In the genomic region with DNA sequence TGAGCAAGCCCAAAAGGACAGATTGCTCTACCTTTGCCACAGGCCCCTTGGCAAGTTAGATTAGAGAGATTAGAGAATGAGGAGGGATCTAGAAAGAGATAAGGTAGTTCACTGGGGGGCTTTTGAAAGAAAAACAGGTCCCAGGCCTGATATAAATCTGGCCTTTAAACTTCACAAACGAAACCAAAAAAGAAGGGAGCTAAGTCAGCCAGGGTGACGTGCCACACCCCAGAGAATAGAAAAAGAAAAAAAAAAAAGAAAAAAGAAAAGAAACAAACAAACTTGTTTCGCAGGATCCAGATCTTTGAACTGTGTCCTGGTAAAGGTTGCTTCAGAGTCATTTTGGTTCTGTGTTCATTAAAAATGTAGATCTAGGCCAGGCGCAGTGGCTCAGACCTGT, we compare ENCODE assay signal across 10 cellular contexts. TPM values are rescaled to one million over a fixed set of nuclear protein-coding genes. Genes with fewer than 3 reads are reported as not detected.
A peak's percentile ranks its signal among the peaks of the same experiment; 100 is the strongest.
DNase-seq lines count a peak whose midpoint lies in the region; ATAC-seq and TF ChIP-seq lines count a peak whose summit lies in the region.
"Had no signal": no experiment of that assay in that cellular context is flagged by ENCODE, and none has a peak within 500 bp of the region (broad histone marks: within the 10 kb centered on the region; RNA-seq: fewer than 3 reads in every experiment).

No MANE protein-coding gene starts in this region.

- no peaks in the 10 kb centered on the region for H3K36me3 ChIP-seq in fibroblast of lung (ENCODE audit: control insufficient read depth, insufficient read depth, low read length)
- no peaks in the 10 kb centered on the region for H3K36me3 ChIP-seq in skeletal muscle tissue (ENCODE audit: control insufficient read depth in 3 of 3, insufficient read depth in 3 of 3, low read length in 3 of 3)
- no peaks in the 10 kb centered on the region for H3K36me3 ChIP-seq in GM23338 (ENCODE audit: insufficient read depth)

- H3K27ac Mint-ChIP-seq in T-helper 2 cell treated with Interferon-gamma antibody and Interleukin-4, amounts not matched to agents 5 μg/mL and 100 μg/mL, for 36 hours = peak overlapping the region; percentile 71
- H3K27ac Mint-ChIP-seq in GM23338 = no peak overlapping the region

- peak overlapping the region; percentile 34 for H3K4me2 ChIP-seq in fibroblast of lung (ENCODE audit: extremely low read depth, insufficient read depth, low read length)
- H3K4me2 ChIP-seq in GM23338 = no peak overlapping the region

- H3K9me2 ChIP-seq in GM23338 (ENCODE audit: insufficient read depth) = no peaks in the 10 kb centered on the region

- H3K27me3 Mint-ChIP-seq in T-helper 2 cell treated with Interferon-gamma antibody and Interleukin-4, amounts not matched to agents 5 μg/mL and 100 μg/mL, for 36 hours (ENCODE audit: low read depth) = no peaks in the 10 kb centered on the region
- peaks cover 17% of the 10 kb centered on the region for H3K27me3 Mint-ChIP-seq in GM23338 (ENCODE audit: insufficient read depth, low read depth, poor library complexity)

- no peaks in the 10 kb centered on the region for H3K9me3 Mint-ChIP-seq in T-helper 2 cell treated with Interferon-gamma antibody and Interleukin-4, amounts not matched to agents 5 μg/mL and 100 μg/mL, for 36 hours
- no peaks in the 10 kb centered on the region; the same call in 2 of the 3 replicates for H3K9me3 Mint-ChIP-seq in GM23338

- no peaks in the 10 kb centered on the region for H4K20me1 ChIP-seq in fibroblast of lung (ENCODE audit: control insufficient read depth, extremely low read depth, insufficient read depth, low read length)
- H4K20me1 ChIP-seq in GM23338 (replicated peaks; ENCODE audit: insufficient read depth) = no peaks in the 10 kb centered on the region; the same call in 1 of the 2 replicates

- H3K27me3 ChIP-seq in fibroblast of lung (ENCODE audit: control insufficient read depth, insufficient read depth, low read length) (no peaks in the 10 kb centered on the region), skeletal muscle tissue (ENCODE audit: control insufficient read depth in 3 of 3, insufficient read depth in 3 of 3, low read length in 3 of 3) (no peaks in the 10 kb centered on the region), GM23338 (ENCODE audit: insufficient read depth) (peaks cover 22% of the 10 kb centered on the region)

- H3K36me3 Mint-ChIP-seq in T-helper 2 cell treated with Interferon-gamma antibody and Interleukin-4, amounts not matched to agents 5 μg/mL and 100 μg/mL, for 36 hours (ENCODE audit: low read depth) = peaks cover 24% of the 10 kb centered on the region
- H3K36me3 Mint-ChIP-seq in GM23338 (ENCODE audit: low read depth) = no peaks in the 10 kb centered on the region; the same call in 2 of the 3 replicates

- no peak overlapping the region for H3K9ac ChIP-seq in fibroblast of lung (ENCODE audit: insufficient read depth, low read length)
- H3K9ac ChIP-seq in skeletal muscle tissue (ENCODE audit: low read depth in 1 of 3, low read length in 3 of 3) = peak overlapping the region; percentile 6 to 57 (median 33)

- no peak for ATAC-seq in GM23338
- ATAC-seq in HG03108 (IDR thresholded peaks at IDR 0.05; ENCODE audit: unreplicated experiment) = no peak

- peaks cover 42% of the 10 kb centered on the region for H3K4me1 Mint-ChIP-seq in T-helper 2 cell treated with Interferon-gamma antibody and Interleukin-4, amounts not matched to agents 5 μg/mL and 100 μg/mL, for 36 hours (ENCODE audit: low read depth)
- H3K4me1 Mint-ChIP-seq in GM23338 = peaks cover 12% of the 10 kb centered on the region

- H2AFZ ChIP-seq in fibroblast of lung (ENCODE audit: low read length) (no peak overlapping the region), GM23338 (no peak overlapping the region)

- H3K27ac ChIP-seq in fibroblast of lung (ENCODE audit: insufficient read depth, low read length) (peak overlapping the region; percentile 38), skeletal muscle tissue (ENCODE audit: low read depth, low read length) (peak overlapping the region; percentile 66), GM23338 (ENCODE audit: low read depth) (no peak overlapping the region)
- H3K27ac ChIP-seq: HL-60 had no signal

- peaks cover 11% of the 10 kb centered on the region for H3K4me1 ChIP-seq in fibroblast of lung (ENCODE audit: control insufficient read depth, extremely low read depth, insufficient read depth, low read length)
- H3K4me1 ChIP-seq in skeletal muscle tissue (ENCODE audit: control insufficient read depth in 3 of 3, insufficient read depth in 3 of 3, low read length in 3 of 3) = peaks cover 30 to 40% (median 37%) of the 10 kb centered on the region in 3 donors
- peaks cover 8% of the 10 kb centered on the region for H3K4me1 ChIP-seq in GM23338 (ENCODE audit: insufficient read depth)

- H3F3A ChIP-seq in GM23338 (replicated peaks; ENCODE audit: low read depth) = peaks cover 8% of the 10 kb centered on the region

- H3K4me3 ChIP-seq in GM08714 (ENCODE audit: low read length) (peak overlapping the region; percentile 52), fibroblast of lung (replicated peaks in 1 of 4; ENCODE audit: control extremely low read depth in 1 of 4, insufficient read depth in 1 of 4, low read depth in 3 of 4, low read length in 4 of 4) (peak overlapping the region in 1 of 4 experiments; percentile 3), skeletal muscle tissue (ENCODE audit: low read length in 3 of 3) (peak overlapping the region in 2 of 3 donors; percentile 0 to 62), GM23338 (no peak overlapping the region)

- peak overlapping the region; percentile 99 for H3K4me3 Mint-ChIP-seq in T-helper 2 cell treated with Interferon-gamma antibody and Interleukin-4, amounts not matched to agents 5 μg/mL and 100 μg/mL, for 36 hours
- no peak overlapping the region for H3K4me3 Mint-ChIP-seq in GM23338

- no peak for DNase-seq in T-helper 2 cell treated with Interferon-gamma antibody and Interleukin-4, amounts not matched to agents 5 μg/mL and 100 μg/mL, for 36 hours (ENCODE audit: low spot score)
- no peak for DNase-seq in fibroblast of lung (ENCODE audit: low read depth in 2 of 2)
- DNase-seq in NCI-H345 treated with DMSO at 0.1 percent for 48 hours (lab: John Stamatoyannopoulos, UW; ENCODE audit: unreplicated experiment) = no peak
- no peak for DNase-seq in HuH-7.5 (ENCODE audit: low spot score)
- DNase-seq in GM23338 (ENCODE audit: low spot score) = no peak
- DNase-seq: NCI-H446 treated with DMSO at 0.1 percent for 48 hours had no signal

- H3K9me3 ChIP-seq in fibroblast of lung (ENCODE audit: control insufficient read depth, insufficient read depth, low read depth, low read length) (no peaks in the 10 kb centered on the region), skeletal muscle tissue (ENCODE audit: control insufficient read depth in 3 of 3, low read length in 3 of 3) (no peaks in the 10 kb centered on the region)

- no peaks in the 10 kb centered on the region for H3K79me2 ChIP-seq in fibroblast of lung (ENCODE audit: control insufficient read depth, insufficient read depth, low read length)
- no peaks in the 10 kb centered on the region for H3K79me2 ChIP-seq in GM23338 (replicated peaks; ENCODE audit: insufficient read depth)

- no peak for TF ChIP-seq CTCF in fibroblast of lung (conservative IDR thresholded peaks at IDR 0.05 in 1 of 2, IDR thresholded peaks at IDR 0.05 in 1 of 2; ENCODE audit: low read depth in 1 of 2, low read length in 2 of 2)
- no peak for TF ChIP-seq CTCF in GM23338 (conservative IDR thresholded peaks at IDR 0.05; ENCODE audit: low read depth in 2 of 2)

TF ChIP-seq in GM23338, 12 proteins besides CTCF, POLR2A, EP300 and RAD21 (continues in another document):
- no peak for TF ChIP-seq POLR2AphosphoS5 (IDR thresholded peaks at IDR 0.05; ENCODE audit: low read depth)
- no peak for TF ChIP-seq EZH2 (IDR thresholded peaks at IDR 0.05; ENCODE audit: low read depth, unreplicated experiment)
- TF ChIP-seq EZH2phosphoT487 (IDR thresholded peaks at IDR 0.05; ENCODE audit: unreplicated experiment) = no peak
- TF ChIP-seq STAT1 (IDR thresholded peaks at IDR 0.05; ENCODE audit: unreplicated experiment) = no peak
- TF ChIP-seq ZNF114 (CRISPR knock-in tag; IDR thresholded peaks at IDR 0.05) = no peak
- TF ChIP-seq CREB1 (CRISPR knock-in tag; IDR thresholded peaks at IDR 0.05; ENCODE audit: low read depth) = no peak

RNA-seq across cellular contexts. Expression of a gene that starts 3.6 kb away (rescaled TPM):
- total RNA-seq in fibroblast of lung = 7.7 and 14.7 TPM in 2 replicates
- polyA plus RNA-seq in fibroblast of lung = 9.1 and 11.2 TPM in 2 replicates
- 5.8 and 7.9 TPM in 2 replicates for polyA plus RNA-seq in fibroblast of lung (2012)
- 2.2 and 3.3 TPM in 2 replicates for polyA minus RNA-seq in fibroblast of lung (ENCODE audit: low replicate concordance)
- 8.4 TPM for total RNA-seq in skeletal muscle tissue
- total RNA-seq in GM23338 (2014; rRNA removed; shearing (Covaris generic)) = 1.7 and 4.4 TPM in 2 replicates
- 1.3 and 1.7 TPM in 2 replicates for polyA plus RNA-seq in GM23338 (2016; fragmentation: Nextera tagmentation; extraction: Ambion mirVana)

RNA-seq across cellular contexts. Expression of a gene that starts 31.8 kb away (rescaled TPM):
- not detected in 2 replicates for total RNA-seq in fibroblast of lung
- not detected in 2 replicates for polyA plus RNA-seq in fibroblast of lung
- polyA plus RNA-seq in fibroblast of lung (2012) = 0.12 and 0.13 TPM in 2 replicates
- polyA minus RNA-seq in fibroblast of lung (ENCODE audit: low replicate concordance) = not detected in 2 replicates
- not detected for total RNA-seq in skeletal muscle tissue
- not detected in 2 replicates for total RNA-seq in GM23338 (2014; rRNA removed; shearing (Covaris generic))
- 0.40 and 0.42 TPM in 2 replicates for polyA plus RNA-seq in GM23338 (2016; fragmentation: Nextera tagmentation; extraction: Ambion mirVana)
